Comparison of ENCODE assay signal across 1 cellular context in genomic region chr18:12060182-12060870, GRCh38.
TF ChIP-seq lines count a peak whose summit lies in the region.

No MANE protein-coding gene starts in this region.

TF ChIP-seq in SK-N-SH, 30 proteins besides CTCF, POLR2A, EP300 and RAD21:
- no peak for TF ChIP-seq MXI1 (IDR thresholded peaks at IDR 0.05; ENCODE audit: low read depth, low read length)
- no peak for TF ChIP-seq EZH2phosphoT487 (IDR thresholded peaks at IDR 0.05; ENCODE audit: borderline replicate concordance, low read depth)
- no peak for TF ChIP-seq JUND (IDR thresholded peaks at IDR 0.05)
